Comparison of ENCODE assay signal across 8 cellular contexts in genomic region chr16:47779201-47780016, GRCh38.
DNase-seq lines count a peak whose midpoint lies in the region; ATAC-seq, FAIRE-seq and TF ChIP-seq lines count a peak whose summit lies in the region.

No MANE protein-coding gene starts in this region.

- intact Hi-C loops in esophagus muscularis mucosa (cut with DNase I) = no loop called here

- H4K20me1 ChIP-seq in SU-DHL-6 (ENCODE audit: low read depth, low read length) = no peaks in the 10 kb centered on the region

- TF ChIP-seq POLR2A in esophagus muscularis mucosa (IDR thresholded peaks at IDR 0.05; ENCODE audit: low read depth) = no peak

- H3K4me3 Mint-ChIP-seq in type B pancreatic cell = no peak overlapping the region

- no peaks in the 10 kb centered on the region for H3K9me3 ChIP-seq in SU-DHL-6 (ENCODE audit: insufficient read depth, low read length)
- H3K9me3 ChIP-seq in esophagus muscularis mucosa = no peaks in the 10 kb centered on the region
- H3K9me3 ChIP-seq in small intestine (ENCODE audit: control insufficient read depth, low read depth) = no peaks in the 10 kb centered on the region

- no peak overlapping the region for H3K9ac ChIP-seq in SU-DHL-6 (ENCODE audit: low read length)

- peak; percentile 3 for DNase-seq in CD1c-positive myeloid dendritic cell (ENCODE audit: extremely low spot score)
- DNase-seq in esophagus muscularis mucosa (ENCODE audit: extremely low spot score) = no peak
- peak; percentile 19 for DNase-seq in small intestine
- no peak for DNase-seq in DMS114 treated with DMSO at 0.1 percent for 48 hours (lab: John Stamatoyannopoulos, UW; ENCODE audit: unreplicated experiment)
- DNase-seq in type B pancreatic cell (ENCODE audit: extremely low spot score, unreplicated experiment) = no peak
- no peak for DNase-seq in NCI-H1105 treated with DMSO at 0.1 percent for 48 hours (lab: John Stamatoyannopoulos, UW)

- no peak overlapping the region for H3K27ac ChIP-seq in SU-DHL-6 (ENCODE audit: low read depth, low read length)
- no peak overlapping the region for H3K27ac ChIP-seq in esophagus muscularis mucosa (replicated peaks in 1 of 4)
- no peak overlapping the region for H3K27ac ChIP-seq in small intestine (ENCODE audit: low read depth in 1 of 2, low read length in 1 of 2)

- H3K4me3 ChIP-seq in SU-DHL-6 (ENCODE audit: insufficient read depth, low read length, poor library complexity, severe bottlenecking) = no peak overlapping the region
- peak overlapping the region; percentile 14 to 42 (median 28) for H3K4me3 ChIP-seq in esophagus muscularis mucosa
- H3K4me3 ChIP-seq in small intestine (ENCODE audit: low read depth in 1 of 2, low read length in 2 of 2) = peak overlapping the region in 1 of 2 donors; percentile 26

- no peaks in the 10 kb centered on the region for H3K4me1 ChIP-seq in esophagus muscularis mucosa
- H3K4me1 ChIP-seq in small intestine (ENCODE audit: control insufficient read depth in 2 of 2, insufficient read depth in 1 of 2, low read depth in 1 of 2, low read length in 1 of 2) = no peaks in the 10 kb centered on the region

- TF ChIP-seq CTCF in SU-DHL-6 (IDR thresholded peaks at IDR 0.05; ENCODE audit: insufficient read depth, low read length, poor library complexity, severe bottlenecking) = no peak
- TF ChIP-seq CTCF in esophagus muscularis mucosa (IDR thresholded peaks at IDR 0.05) = no peak
- TF ChIP-seq CTCF in type B pancreatic cell (conservative IDR thresholded peaks at IDR 0.05) = no peak

- H3K79me2 ChIP-seq in SU-DHL-6 (ENCODE audit: insufficient read depth, low read length) = no peaks in the 10 kb centered on the region

- H3K27me3 ChIP-seq in SU-DHL-6 (ENCODE audit: low read length) (no peaks in the 10 kb centered on the region), esophagus muscularis mucosa (no peaks in the 10 kb centered on the region), small intestine (ENCODE audit: control insufficient read depth in 2 of 2, insufficient read depth in 2 of 2, low read length in 2 of 2) (no peaks in the 10 kb centered on the region)

- H3K9me3 Mint-ChIP-seq in type B pancreatic cell = no peaks in the 10 kb centered on the region

- H3F3A ChIP-seq in SU-DHL-6 (ENCODE audit: insufficient read depth) = no peaks in the 10 kb centered on the region

- no peak overlapping the region for H3K27ac Mint-ChIP-seq in type B pancreatic cell

- 45% methylated on average over 7 of the region's 7 CpGs for WGBS in esophagus muscularis mucosa
- 40 to 44% (median 42%) methylated on average over 7 of the region's 7 CpGs for WGBS in small intestine, 3 donors

- H3K36me3 Mint-ChIP-seq in type B pancreatic cell = no peaks in the 10 kb centered on the region

- no peaks in the 10 kb centered on the region for H3K9me2 ChIP-seq in SU-DHL-6 (replicated peaks; ENCODE audit: insufficient read depth, low read length)

- H3K27me3 Mint-ChIP-seq in type B pancreatic cell = no peaks in the 10 kb centered on the region

- H2AFZ ChIP-seq in SU-DHL-6 (ENCODE audit: low read depth, low read length, severe bottlenecking) = peak overlapping the region; percentile 43

- ATAC-seq in GM21515 (IDR thresholded peaks at IDR 0.05; ENCODE audit: unreplicated experiment) = peak; percentile 59

- no peaks in the 10 kb centered on the region for H3K4me1 Mint-ChIP-seq in type B pancreatic cell (ENCODE audit: unreplicated experiment)

- TF ChIP-seq EP300 in esophagus muscularis mucosa (IDR thresholded peaks at IDR 0.05) = no peak

- FAIRE-seq in small intestine (lab: Jason Lieb, UNC) = no peak

- H3K36me3 ChIP-seq in SU-DHL-6 (ENCODE audit: low read length) (no peaks in the 10 kb centered on the region), esophagus muscularis mucosa (no peaks in the 10 kb centered on the region), small intestine (ENCODE audit: control insufficient read depth in 2 of 2, insufficient read depth in 2 of 2, low read length in 2 of 2) (no peaks in the 10 kb centered on the region)

- peak overlapping the region; percentile 33 for H3K4me2 ChIP-seq in SU-DHL-6 (ENCODE audit: low read depth, low read length, poor library complexity, severe bottlenecking)

Comparison
In these comparisons a context has a peak if more than half of its experiments do, and no peak if none do; other contexts are left out.
1. DNase-seq: peak in CD1c-positive myeloid dendritic cell (single experiment) and small intestine (single experiment); none in esophagus muscularis mucosa (single experiment), DMS114 treated with DMSO at 0.1 percent for 48 hours (single experiment), type B pancreatic cell (single experiment) and NCI-H1105 treated with DMSO at 0.1 percent for 48 hours (single experiment).